Comparison of ENCODE assay signal across 2 cellular contexts in the genomic region with DNA sequence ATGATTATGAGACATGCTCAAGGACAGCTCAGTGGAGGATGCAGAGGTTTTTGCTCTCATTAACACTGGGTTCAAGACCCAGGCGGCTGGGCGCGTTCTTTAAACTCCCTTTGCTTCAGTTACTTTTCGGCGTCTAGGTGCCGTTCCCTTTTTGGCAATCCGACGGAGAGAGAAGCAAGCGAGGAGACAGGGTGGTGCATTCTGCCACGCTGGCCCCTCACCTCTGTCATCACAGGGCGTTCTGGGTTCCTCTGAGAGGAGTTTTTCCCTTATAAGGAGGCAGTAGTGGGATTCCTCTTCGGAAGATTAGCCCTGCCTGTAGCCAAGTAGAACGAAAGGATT.
TF ChIP-seq lines count a peak whose summit lies in the region.

No MANE protein-coding gene starts in this region.

TF ChIP-seq in IMR-90, 13 proteins besides CTCF, POLR2A, EP300 and RAD21 (continued from another document):
- TF ChIP-seq, protein P1, sequence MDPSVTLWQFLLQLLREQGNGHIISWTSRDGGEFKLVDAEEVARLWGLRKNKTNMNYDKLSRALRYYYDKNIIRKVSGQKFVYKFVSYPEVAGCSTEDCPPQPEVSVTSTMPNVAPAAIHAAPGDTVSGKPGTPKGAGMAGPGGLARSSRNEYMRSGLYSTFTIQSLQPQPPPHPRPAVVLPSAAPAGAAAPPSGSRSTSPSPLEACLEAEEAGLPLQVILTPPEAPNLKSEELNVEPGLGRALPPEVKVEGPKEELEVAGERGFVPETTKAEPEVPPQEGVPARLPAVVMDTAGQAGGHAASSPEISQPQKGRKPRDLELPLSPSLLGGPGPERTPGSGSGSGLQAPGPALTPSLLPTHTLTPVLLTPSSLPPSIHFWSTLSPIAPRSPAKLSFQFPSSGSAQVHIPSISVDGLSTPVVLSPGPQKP (IDR thresholded peaks at IDR 0.05; ENCODE audit: borderline replicate concordance, low read depth, low read length), result no peak

TF ChIP-seq in SK-N-SH treated with all-trans-retinoic acid at 6 μM for 48 hours, 23 proteins besides CTCF, POLR2A, EP300 and RAD21 (continued from another document):
- TF ChIP-seq, protein P2, sequence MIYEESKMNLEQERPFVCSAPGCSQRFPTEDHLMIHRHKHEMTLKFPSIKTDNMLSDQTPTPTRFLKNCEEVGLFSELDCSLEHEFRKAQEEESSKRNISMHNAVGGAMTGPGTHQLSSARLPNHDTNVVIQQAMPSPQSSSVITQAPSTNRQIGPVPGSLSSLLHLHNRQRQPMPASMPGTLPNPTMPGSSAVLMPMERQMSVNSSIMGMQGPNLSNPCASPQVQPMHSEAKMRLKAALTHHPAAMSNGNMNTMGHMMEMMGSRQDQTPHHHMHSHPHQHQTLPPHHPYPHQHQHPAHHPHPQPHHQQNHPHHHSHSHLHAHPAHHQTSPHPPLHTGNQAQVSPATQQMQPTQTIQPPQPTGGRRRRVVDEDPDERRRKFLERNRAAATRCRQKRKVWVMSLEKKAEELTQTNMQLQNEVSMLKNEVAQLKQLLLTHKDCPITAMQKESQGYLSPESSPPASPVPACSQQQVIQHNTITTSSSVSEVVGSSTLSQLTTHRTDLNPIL (CRISPR knock-in tag; IDR thresholded peaks at IDR 0.05; ENCODE audit: low read depth), result no peak
- TF ChIP-seq ISL1 (CRISPR knock-in tag; IDR thresholded peaks at IDR 0.05), result no peak
- TF ChIP-seq RARB (CRISPR knock-in tag; IDR thresholded peaks at IDR 0.05), result no peak
- no peak for TF ChIP-seq ZFP30 (CRISPR knock-in tag; IDR thresholded peaks at IDR 0.05)
